In the genomic region with DNA sequence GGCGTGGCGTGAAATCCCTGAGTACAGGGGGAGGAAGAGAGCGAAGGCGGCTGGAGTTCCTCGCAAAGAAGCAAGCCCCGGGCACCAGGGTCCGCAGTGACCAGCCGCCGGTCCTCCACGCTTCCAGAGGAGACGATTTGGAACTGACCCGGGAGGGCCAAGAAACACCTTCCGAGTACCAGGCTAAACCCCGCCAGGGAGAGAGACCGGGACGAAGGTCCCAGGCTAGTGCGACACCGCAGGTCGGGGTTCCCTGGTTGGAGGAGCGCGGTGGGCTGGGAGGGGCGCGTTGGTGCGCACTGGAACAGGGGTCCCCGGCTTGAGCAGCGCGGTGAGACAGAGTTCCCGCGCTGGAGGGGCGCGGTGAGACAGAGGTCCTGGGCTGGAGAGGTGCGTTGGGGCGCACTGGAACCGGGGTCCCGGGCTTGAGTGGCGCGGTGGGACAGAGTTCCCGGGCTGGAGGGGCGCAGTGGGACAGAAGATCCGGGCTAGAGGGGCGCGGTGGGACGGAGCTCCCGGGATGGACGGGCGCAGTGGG, we compare ENCODE assay signal across 8 cellular contexts. TPM values are rescaled to one million over a fixed set of nuclear protein-coding genes. Genes with fewer than 3 reads are reported as not detected.
DNase-seq lines count a peak whose midpoint lies in the region; ATAC-seq, FAIRE-seq and TF ChIP-seq lines count a peak whose summit lies in the region.

No MANE protein-coding gene starts in this region.

- no peaks in the 10 kb centered on the region for H4K20me1 ChIP-seq in mammary epithelial cell (ENCODE audit: insufficient read depth, low read length)

- peaks cover 2 to 13% (median 8%) of the 10 kb centered on the region in 3 donors for H3K27me3 Mint-ChIP-seq in immature natural killer cell (ENCODE audit: low read depth in 3 of 3)

- peaks cover 57% of the 10 kb centered on the region for H3K79me2 ChIP-seq in mammary epithelial cell (ENCODE audit: insufficient read depth, low read length)

- H3K9me3 ChIP-seq in AG04450 (ENCODE audit: control insufficient read depth, insufficient read depth, low read length) (no peaks in the 10 kb centered on the region; the same call in 1 of the 2 replicates), mammary epithelial cell (replicated peaks; ENCODE audit: insufficient read depth, low read length) (peaks cover 3% of the 10 kb centered on the region), small intestine (ENCODE audit: control insufficient read depth, low read depth) (no peaks in the 10 kb centered on the region)

- CTCF ChIA-PET in AG04450 (lab: Charles Lee): interaction anchor here (0.7 kb wide), 2 partner anchors 152 to 340 kb away, joined by 3 read pairs; no protein-coding TSS in a partner anchor
- CTCF ChIA-PET in mammary epithelial cell (lab: Charles Lee; ENCODE audit: low non-redundant PET): no interaction called here

- H3K36me3 Mint-ChIP-seq in immature natural killer cell: peaks cover 0 to 7% (median 3%) of the 10 kb centered on the region in 3 donors

- H3K27ac Mint-ChIP-seq in immature natural killer cell: peak overlapping the region; percentile 39 to 91 (median 85)

- FAIRE-seq in RCC 7860 (lab: Jason Lieb, UNC) (no peak), small intestine (lab: Jason Lieb, UNC) (no peak)

- H3K27me3 ChIP-seq in AG04450 (ENCODE audit: control insufficient read depth, insufficient read depth, low read length): no peaks in the 10 kb centered on the region
- no peaks in the 10 kb centered on the region for H3K27me3 ChIP-seq in mammary epithelial cell (ENCODE audit: insufficient read depth, low read length)
- H3K27me3 ChIP-seq in small intestine (ENCODE audit: control insufficient read depth in 2 of 2, insufficient read depth in 2 of 2, low read length in 2 of 2): no peaks in the 10 kb centered on the region

- DNase-seq in AG04450 (ENCODE audit: low read depth, low spot score): no peak
- peak; percentile 31 for DNase-seq in RCC 7860 (ENCODE audit: low spot score)
- peak; percentile 35 for DNase-seq in mammary epithelial cell
- DNase-seq in immature natural killer cell: peak in 1 of 3 donors; percentile 19
- DNase-seq in small intestine: peak; percentile 37
- DNase-seq in NCI-H524 treated with DMSO at 0.1 percent for 48 hours (lab: John Stamatoyannopoulos, UW): no peak

- peak overlapping the region; percentile 80 for H3K9ac ChIP-seq in mammary epithelial cell (ENCODE audit: insufficient read depth, low read length)

- no peaks in the 10 kb centered on the region for H3K9me3 Mint-ChIP-seq in immature natural killer cell

- peak overlapping the region; percentile 83 to 93 (median 89) for H3K4me3 Mint-ChIP-seq in immature natural killer cell

- peaks cover 46 to 51% of the 10 kb centered on the region in 2 donors for H3K4me1 Mint-ChIP-seq in immature natural killer cell

- peak overlapping the region; percentile 95 for H3K4me2 ChIP-seq in mammary epithelial cell (ENCODE audit: insufficient read depth, low read depth, low read length)

- dilution Hi-C loops in mammary epithelial cell (cut with HindIII; ENCODE audit: low sequenced_read_pairs): loop anchor here (5.0 kb wide), 1 partner anchor 247 kb away; no protein-coding TSS in a partner anchor

- H3K27ac ChIP-seq in AG04450 (ENCODE audit: low read depth, low read length) (peak overlapping the region; percentile 68), mammary epithelial cell (ENCODE audit: insufficient read depth, low read depth, low read length) (peak overlapping the region; percentile 74), small intestine (ENCODE audit: low read depth in 1 of 2, low read length in 1 of 2) (peak overlapping the region; percentile 91 to 97)

- WGBS in mammary epithelial cell (ENCODE audit: low coverage, missing lambda C conversion rate): 0% methylated on average over 2 of the region's 46 CpGs
- 1 to 2% (median 2%) methylated on average over 45 to 46 of the region's 46 CpGs for WGBS in small intestine, 3 donors

- TF ChIP-seq CTCF in AG04450 (IDR thresholded peaks at IDR 0.05; ENCODE audit: low read depth, low read length): no peak
- TF ChIP-seq CTCF in mammary epithelial cell (conservative IDR thresholded peaks at IDR 0.05 in 1 of 2, IDR thresholded peaks at IDR 0.05 in 1 of 2; ENCODE audit: extremely low read depth in 1 of 2, insufficient read depth in 1 of 2, low read depth in 1 of 2, low read length in 2 of 2): no peak

- ATAC-seq in GM18868 (IDR thresholded peaks at IDR 0.05; ENCODE audit: unreplicated experiment): no peak

- in situ Hi-C loops in mammary epithelial cell (cut with MboI; ENCODE audit: low sequenced_read_pairs in 2 of 2): no loop called here

- intact Hi-C loops in mammary epithelial cell (cut with micrococcal nuclease): loop anchor here (5.0 kb wide), 1 partner anchor 47 kb away; no protein-coding TSS in a partner anchor

- H3K4me3 ChIP-seq in AG04450 (ENCODE audit: low read depth, low read length): peak overlapping the region; percentile 91
- H3K4me3 ChIP-seq in mammary epithelial cell (replicated peaks in 1 of 3; ENCODE audit: insufficient read depth in 1 of 3, low read depth in 2 of 3, low read length in 3 of 3): peak overlapping the region; percentile 71 to 99 (median 93)
- H3K4me3 ChIP-seq in small intestine (ENCODE audit: low read depth in 1 of 2, low read length in 2 of 2): peak overlapping the region; percentile 75 to 98

- H3K36me3 ChIP-seq in mammary epithelial cell (ENCODE audit: insufficient read depth, low read length): no peaks in the 10 kb centered on the region
- no peaks in the 10 kb centered on the region for H3K36me3 ChIP-seq in small intestine (ENCODE audit: control insufficient read depth in 2 of 2, insufficient read depth in 2 of 2, low read length in 2 of 2)

- TF ChIP-seq POLR2A in GM19193 (IDR thresholded peaks at IDR 0.05; ENCODE audit: extremely low read depth, insufficient read depth, insufficient read length): peak; percentile 14

- H3K4me1 ChIP-seq in mammary epithelial cell (ENCODE audit: insufficient read depth, low read length) (peaks cover 21% of the 10 kb centered on the region), small intestine (ENCODE audit: control insufficient read depth in 2 of 2, insufficient read depth in 1 of 2, low read depth in 1 of 2, low read length in 1 of 2) (peaks cover 5 to 13% of the 10 kb centered on the region in 2 donors)

- no TSS peak for BruUV-seq in mammary epithelial cell (replicated peaks; lab: Mats Ljungman, UMichigan)

- peak overlapping the region; percentile 92 for H2AFZ ChIP-seq in mammary epithelial cell (ENCODE audit: low read depth, low read length)

- POLR2A ChIA-PET in AG04450 (lab: Yijun Ruan, JAX): interaction anchor here (0.6 to 1.2 kb wide), 3 partner anchors 10 to 31 kb away, joined by 6 to 11 read pairs (median 7); no protein-coding TSS in a partner anchor

RNA-seq across cellular contexts. Expression of gene WDFY1, which starts 0.9 kb away (rescaled TPM):
- 67.8 and 74.8 TPM in 2 replicates for polyA plus RNA-seq in AG04450 (2011; rRNA removed)
- polyA minus RNA-seq in AG04450 (2011; rRNA and poly(A)+ RNA removed): 217 and 252 TPM in 2 replicates
- total RNA-seq in mammary epithelial cell: 10 to 100 TPM; 55.6 to 96.0 TPM
- polyA plus RNA-seq in mammary epithelial cell: 42.8 TPM
- polyA minus RNA-seq in mammary epithelial cell: 69.1 TPM
- polyA plus RNA-seq in immature natural killer cell: 10 to 100 TPM; 39.3 to 58.8 (median 51.0) TPM
- polyA plus RNA-seq in small intestine: 10 to 100 TPM in 2 of 3 donors, 1 to 10 TPM in 1; 9.5 to 18.3 (median 13.2) TPM

RNA-seq across cellular contexts. Expression of gene MRPL44, which starts 13.0 kb away (rescaled TPM):
- polyA plus RNA-seq in AG04450 (2011; rRNA removed) (22.0 and 24.3 TPM in 2 replicates), mammary epithelial cell (22.8 TPM), immature natural killer cell (10 to 100 TPM; 25.3 to 39.6 (median 36.4) TPM), small intestine (10 to 100 TPM; 28.1 to 33.9 (median 31.8) TPM)
- 7.4 and 8.0 TPM in 2 replicates for polyA minus RNA-seq in AG04450 (2011; rRNA and poly(A)+ RNA removed)
- total RNA-seq in mammary epithelial cell: 10 to 100 TPM; 24.2 to 27.2 TPM
- 27.3 TPM for polyA minus RNA-seq in mammary epithelial cell

Comparison
In these comparisons a context has a peak if more than half of its experiments do, and no peak if none do; other contexts are left out.
1. DNase-seq: peak in RCC 7860 (single experiment), mammary epithelial cell (single experiment) and small intestine (single experiment); none in AG04450 (single experiment) and NCI-H524 treated with DMSO at 0.1 percent for 48 hours (single experiment).
2. Peak in every context shown above with its lines, with median percentiles within 50 percentile points of each other: H3K27ac ChIP-seq and H3K4me3 ChIP-seq.